Comparison of ENCODE assay signal across 22 cellular contexts in genomic region chr2:176769499-176770350, GRCh38.
A peak's percentile ranks its signal among the peaks of the same experiment; 100 is the strongest.
DNase-seq lines count a peak whose midpoint lies in the region; ATAC-seq, FAIRE-seq and TF ChIP-seq lines count a peak whose summit lies in the region.
"Had no signal": no experiment of that assay in that cellular context is flagged by ENCODE, and none has a peak within 500 bp of the region (broad histone marks: within the 10 kb centered on the region; RNA-seq: fewer than 3 reads in every experiment).

No MANE protein-coding gene starts in this region.

- TF ChIP-seq RAD21 in H1 (IDR thresholded peaks at IDR 0.05 in 1 of 2, conservative IDR thresholded peaks at IDR 0.05 in 1 of 2; ENCODE audit: low read depth in 2 of 2, low read length in 2 of 2), result no peak

- no peaks in the 10 kb centered on the region for H3K23me2 ChIP-seq in H1 (ENCODE audit: low read depth, low read length)

- intact Hi-C loops in sciatic nerve (cut with DNase I) (no loop called here), stomach (cut with DNase I; ENCODE audit: low total_unique reads) (no loop called here)

- TF ChIP-seq CTCF in H1 (IDR thresholded peaks at IDR 0.05; ENCODE audit: control extremely low read depth in 1 of 3, insufficient read depth in 1 of 3, low read depth in 1 of 3, low read length in 3 of 3) (no peak), stomach (IDR thresholded peaks at IDR 0.05) (no peak)

- H2BK5ac ChIP-seq in H1 (ENCODE audit: low read depth, low read length), result peak overlapping the region; percentile 60; the same call in 1 of the 2 replicates

- no peak for TF ChIP-seq EP300 in H1 (IDR thresholded peaks at IDR 0.05; ENCODE audit: borderline replicate concordance in 1 of 2, low read depth in 2 of 2, low read length in 2 of 2)
- TF ChIP-seq EP300 in stomach (IDR thresholded peaks at IDR 0.05), result no peak

- H4K5ac ChIP-seq in H1 (ENCODE audit: insufficient read length, low read depth, low read length), result no peak overlapping the region

- TF ChIP-seq POLR2A in H1 (IDR thresholded peaks at IDR 0.05; ENCODE audit: control extremely low read depth in 1 of 2, low read depth in 2 of 2, low read length in 2 of 2) (no peak), stomach (IDR thresholded peaks at IDR 0.05) (no peak)

- H3K4me2 ChIP-seq in GM23248 (ENCODE audit: unreplicated experiment) (no peak overlapping the region), H1 (ENCODE audit: insufficient read depth in 1 of 2, low read depth in 2 of 2, low read length in 2 of 2) (no peak overlapping the region)

- H3K4me3 ChIP-seq in GM23248 (no peak overlapping the region), H1 (ENCODE audit: extremely low read depth in 1 of 4, insufficient read depth in 2 of 4, low read depth in 3 of 4, low read length in 4 of 4) (no peak overlapping the region), stomach (no peak overlapping the region)

- H4K91ac ChIP-seq in H1 (replicated peaks; ENCODE audit: insufficient read length, low read length), result no peak overlapping the region

- H3K4me1 ChIP-seq in GM23248 (ENCODE audit: insufficient read depth), result no peaks in the 10 kb centered on the region
- H3K4me1 ChIP-seq in H1 (replicated peaks in 1 of 4; ENCODE audit: control insufficient read depth in 3 of 4, insufficient read depth in 4 of 4, low read length in 3 of 4), result peaks cover 3 to 10% (median 8%) of the 10 kb centered on the region in 4 experiments; a peak in 4 of 7 replicates
- H3K4me1 ChIP-seq in stomach, result no peaks in the 10 kb centered on the region

- H3K27ac ChIP-seq in GM23248 (no peak overlapping the region), H1 (ENCODE audit: low read depth, low read length) (no peak overlapping the region), stomach (no peak overlapping the region), substantia nigra (ENCODE audit: low read depth, low read length, poor library complexity, severe bottlenecking) (no peak overlapping the region)

- ATAC-seq in sciatic nerve, result peak; percentile 60
- ATAC-seq: CD8-positive, alpha-beta T cell; Panc1; SK-N-SH treated with all-trans-retinoic acid at 6 μM for 48 hours had no signal

- H4K20me1 ChIP-seq in GM23248 (ENCODE audit: insufficient read depth) (no peaks in the 10 kb centered on the region), H1 (replicated peaks in 1 of 2; ENCODE audit: control insufficient read depth in 1 of 2, insufficient read depth in 2 of 2, low read length in 2 of 2) (no peaks in the 10 kb centered on the region)

- H3K9me3 ChIP-seq in GM23248 (ENCODE audit: low read depth), result no peaks in the 10 kb centered on the region
- peaks cover 24 to 34% of the 10 kb centered on the region in 2 experiments for H3K9me3 ChIP-seq in H1 (ENCODE audit: insufficient read depth in 2 of 2, low read depth in 1 of 2, low read length in 1 of 2)
- H3K9me3 ChIP-seq in stomach, result peaks cover 0 to 18% (median 10%) of the 10 kb centered on the region in 4 donors

- no peaks in the 10 kb centered on the region for H3F3A ChIP-seq in GM23248 (ENCODE audit: insufficient read depth)

- no peak overlapping the region for H2BK120ac ChIP-seq in H1 (replicated peaks; ENCODE audit: low read depth, low read length)

- H2BK15ac ChIP-seq in H1 (ENCODE audit: low read length), result no peak overlapping the region

- CTCF ChIA-PET in H1 (lab: Charles Lee; ENCODE audit: partially characterized antibody), result interaction anchor here (1.5 to 2.5 kb wide), 4 partner anchors 13 to 990 kb away, joined by 3 to 7 read pairs (median 5); no protein-coding TSS in a partner anchor

- peak; percentile 6 for DNase-seq in GM23248
- peak; percentile 59 for DNase-seq in NCI-H82 treated with DMSO at 0.1 percent for 48 hours (lab: John Stamatoyannopoulos, UW; ENCODE audit: unreplicated experiment)
- no peak for DNase-seq in H1 (ENCODE audit: low read depth in 1 of 2, low spot score in 2 of 2)
- DNase-seq in sciatic nerve (ENCODE audit: low spot score), result no peak
- DNase-seq in HuH-7 (ENCODE audit: low spot score), result no peak
- no peak for DNase-seq in stomach
- DNase-seq in substantia nigra (lab: John Stamatoyannopoulos, UW), result no peak
- DNase-seq: CD8-positive, alpha-beta T cell; DMS153; H9; HFFc6; MM.1S; NCI-H1092; NCI-H1436; NCI-H187 treated with DMSO at 0.1 percent for 48 hours; NCI-H2107; NCI-H69; SIG-M5 had no signal

- POLR2A ChIA-PET in H1 (lab: Charles Lee; ENCODE audit: partially characterized antibody), result no interaction called here

- H3K4ac ChIP-seq in H1 (replicated peaks; ENCODE audit: insufficient read length, low read depth, low read length), result no peak overlapping the region

- H3K18ac ChIP-seq in H1 (ENCODE audit: extremely low read depth, low read length), result no peak overlapping the region

- H2BK12ac ChIP-seq in H1 (ENCODE audit: low read depth, low read length), result 0 out of 2 replicates have a peak overlapping the region, but pooled peaks have one; percentile 7

- no peak overlapping the region for H3K9ac ChIP-seq in GM23248
- no peak overlapping the region for H3K9ac ChIP-seq in H1 (replicated peaks in 1 of 4; ENCODE audit: extremely low read depth in 1 of 4, low read depth in 3 of 4, low read length in 3 of 4)

- in situ Hi-C loops in GM23248 (cut with MboI), result no loop called here

- WGBS in GM23248 (ENCODE audit: low coverage in 1 of 2, low lambda C conversion rate in 2 of 2, missing lambda C conversion rate in 2 of 2), 2 experiments, result 77 to 78% methylated on average over 6 of the region's 6 CpGs
- 92% methylated on average over 6 of the region's 6 CpGs; no CpG with 5 or more reads in 1 of the 2 experiments for WGBS in H1 (ENCODE audit: extremely low coverage in 1 of 2, insufficient coverage in 1 of 2, insufficient read length in 1 of 2, insufficient replicate concordance in 2 of 2, low coverage in 1 of 2, low lambda C conversion rate in 2 of 2, missing lambda C conversion rate in 1 of 2), 2 experiments
- WGBS in stomach, 5 donors, result 69 to 78% (median 72%) methylated on average over 6 of the region's 6 CpGs

- no peak overlapping the region for H2AFZ ChIP-seq in GM23248
- H2AFZ ChIP-seq in H1 (ENCODE audit: low read length), result no peak overlapping the region

- H3K27me3 ChIP-seq in GM23248 (replicated peaks; ENCODE audit: insufficient read depth) (no peaks in the 10 kb centered on the region), H1 (replicated peaks in 1 of 4; ENCODE audit: control insufficient read depth in 3 of 4, extremely low read depth in 1 of 4, insufficient read depth in 3 of 4, low read length in 3 of 4) (no peaks in the 10 kb centered on the region), stomach (peaks cover 0 to 7% (median 0%) of the 10 kb centered on the region in 3 donors)

- no peak overlapping the region for H3K14ac ChIP-seq in H1 (ENCODE audit: insufficient read length)

- H3K56ac ChIP-seq in H1 (replicated peaks; ENCODE audit: insufficient read length, low read depth, low read length), result no peak overlapping the region

- H3K79me1 ChIP-seq in H1 (ENCODE audit: low read depth, low read length), result no peaks in the 10 kb centered on the region

- no peak overlapping the region for H4K8ac ChIP-seq in H1 (ENCODE audit: extremely low read depth, insufficient read depth, low read length)

- no peaks in the 10 kb centered on the region for H3K79me2 ChIP-seq in GM23248 (ENCODE audit: insufficient read depth)
- no peaks in the 10 kb centered on the region for H3K79me2 ChIP-seq in H1 (ENCODE audit: control insufficient read depth in 1 of 2, insufficient read depth in 2 of 2, low read length in 2 of 2)

- H2AK5ac ChIP-seq in H1 (ENCODE audit: low read depth, low read length), result no peak overlapping the region

- FAIRE-seq in H1 (lab: Jason Lieb, UNC), result no peak
- FAIRE-seq: G401.6, GM19239 had no signal

- H3K23ac ChIP-seq in H1 (ENCODE audit: insufficient read length), result no peak overlapping the region

- H3K36me3 ChIP-seq in GM23248 (ENCODE audit: low read depth) (no peaks in the 10 kb centered on the region), H1 (ENCODE audit: control insufficient read depth in 2 of 4, insufficient read depth in 4 of 4, low read length in 3 of 4) (peaks cover 0 to 4% (median 0%) of the 10 kb centered on the region in 4 experiments; a peak in 1 of 8 replicates), stomach (no peaks in the 10 kb centered on the region)

- no peak overlapping the region for H2BK20ac ChIP-seq in H1 (ENCODE audit: low read length)

- H3K9me2 ChIP-seq in GM23248 (ENCODE audit: insufficient read depth), result no peaks in the 10 kb centered on the region

TF ChIP-seq in H1, 55 proteins besides CTCF, POLR2A, EP300 and RAD21 (continues in another document):
- no peak for TF ChIP-seq CBX8 (IDR thresholded peaks at IDR 0.05; ENCODE audit: borderline replicate concordance, low read depth, low read length)
- no peak for TF ChIP-seq RXRA (IDR thresholded peaks at IDR 0.05; ENCODE audit: insufficient read depth, low read depth, low read length)
- no peak for TF ChIP-seq SIN3A (conservative IDR thresholded peaks at IDR 0.05 in 1 of 2, IDR thresholded peaks at IDR 0.05 in 1 of 2; ENCODE audit: low read depth in 1 of 2, low read length in 2 of 2)
- TF ChIP-seq PHF8 (conservative IDR thresholded peaks at IDR 0.05; ENCODE audit: low read depth, low read length), result no peak
- no peak for TF ChIP-seq KDM5A (IDR thresholded peaks at IDR 0.05; ENCODE audit: low read length)
- no peak for TF ChIP-seq CREB1 (IDR thresholded peaks at IDR 0.05)
- no peak for TF ChIP-seq ASH2L (IDR thresholded peaks at IDR 0.05; ENCODE audit: low read length)
- TF ChIP-seq SIRT6 (IDR thresholded peaks at IDR 0.05; ENCODE audit: low read length), result no peak
- no peak for TF ChIP-seq JUN (IDR thresholded peaks at IDR 0.05; ENCODE audit: low read depth, low read length)
- TF ChIP-seq TEAD4 (IDR thresholded peaks at IDR 0.05; ENCODE audit: low read depth, low read length), result no peak
- TF ChIP-seq HDAC2 (IDR thresholded peaks at IDR 0.05; ENCODE audit: borderline replicate concordance in 1 of 2, low read depth in 2 of 2, low read length in 2 of 2), result no peak
- TF ChIP-seq ATF2 (IDR thresholded peaks at IDR 0.05; ENCODE audit: low read length), result no peak
- no peak for TF ChIP-seq KDM1A (IDR thresholded peaks at IDR 0.05; ENCODE audit: borderline replicate concordance, low read length)
- TF ChIP-seq BACH1 (IDR thresholded peaks at IDR 0.05; ENCODE audit: low read length), result no peak

Comparison
In these comparisons a context has a peak if more than half of its experiments do, and no peak if none do; other contexts are left out.
1. DNase-seq: peak in GM23248 (single experiment) and NCI-H82 treated with DMSO at 0.1 percent for 48 hours (single experiment); none in H1 (0 of 2), sciatic nerve (single experiment), HuH-7 (single experiment), stomach (single experiment) and substantia nigra (0 of 49).